ENCODE assay signal across 1 cellular context in genomic region chr7:66114743-66115727, GRCh38.
TF ChIP-seq lines count a peak whose summit lies in the region.

Gene CRCP, plus strand, starts transcription at chr7:66114847. Its CDS starts 116 bp downstream, at chr7:66114963.

TF ChIP-seq in HepG2, 621 proteins besides CTCF, POLR2A, EP300 and RAD21 (continued from another document and continues in another):
- peak; percentile 85 for TF ChIP-seq TFDP2 (CRISPR knock-in tag; IDR thresholded peaks at IDR 0.05)
- TF ChIP-seq HDAC1 (CRISPR knock-in tag; IDR thresholded peaks at IDR 0.05) = peak; percentile 84
- peak; percentile 49; the same call in 1 of the 2 replicates for TF ChIP-seq IRX3 (CRISPR knock-in tag; IDR thresholded peaks at IDR 0.05; ENCODE audit: borderline replicate concordance, low read depth)
- no peak for TF ChIP-seq CENPBD1 (CRISPR knock-in tag; IDR thresholded peaks at IDR 0.05; ENCODE audit: borderline replicate concordance, low read depth)
- no peak for TF ChIP-seq PRPF4 (IDR thresholded peaks at IDR 0.05; ENCODE audit: low read depth, low read length, poor library complexity, severe bottlenecking)
- 0 out of 2 replicates have a peak, but pooled peaks have one; percentile 28 for TF ChIP-seq RFX5 (IDR thresholded peaks at IDR 0.05; ENCODE audit: low read depth, low read length)
- peak; percentile 86 for TF ChIP-seq GABPB1 (CRISPR knock-in tag; IDR thresholded peaks at IDR 0.05)
- TF ChIP-seq MED8 (CRISPR knock-in tag; IDR thresholded peaks at IDR 0.05; ENCODE audit: insufficient replicate concordance) = peak; percentile 83
- TF ChIP-seq, protein P1, sequence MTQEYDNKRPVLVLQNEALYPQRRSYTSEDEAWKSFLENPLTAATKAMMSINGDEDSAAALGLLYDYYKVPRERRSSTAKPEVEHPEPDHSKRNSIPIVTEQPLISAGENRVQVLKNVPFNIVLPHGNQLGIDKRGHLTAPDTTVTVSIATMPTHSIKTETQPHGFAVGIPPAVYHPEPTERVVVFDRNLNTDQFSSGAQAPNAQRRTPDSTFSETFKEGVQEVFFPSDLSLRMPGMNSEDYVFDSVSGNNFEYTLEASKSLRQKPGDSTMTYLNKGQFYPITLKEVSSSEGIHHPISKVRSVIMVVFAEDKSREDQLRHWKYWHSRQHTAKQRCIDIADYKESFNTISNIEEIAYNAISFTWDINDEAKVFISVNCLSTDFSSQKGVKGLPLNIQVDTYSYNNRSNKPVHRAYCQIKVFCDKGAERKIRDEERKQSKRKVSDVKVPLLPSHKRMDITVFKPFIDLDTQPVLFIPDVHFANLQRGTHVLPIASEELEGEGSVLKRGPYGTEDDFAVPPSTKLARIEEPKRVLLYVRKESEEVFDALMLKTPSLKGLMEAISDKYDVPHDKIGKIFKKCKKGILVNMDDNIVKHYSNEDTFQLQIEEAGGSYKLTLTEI (CRISPR knock-in tag; conservative IDR thresholded peaks at IDR 0.05) = no peak
- no peak for TF ChIP-seq JUN (CRISPR knock-in tag; IDR thresholded peaks at IDR 0.05)
- peak; percentile 90 for TF ChIP-seq MYC (CRISPR knock-in tag; IDR thresholded peaks at IDR 0.05; ENCODE audit: borderline replicate concordance)
- 0 out of 2 replicates have a peak, but pooled peaks have one; percentile 16 for TF ChIP-seq STAG1 (CRISPR knock-in tag; IDR thresholded peaks at IDR 0.05)
- no peak for TF ChIP-seq ZNF282 (IDR thresholded peaks at IDR 0.05; ENCODE audit: partially characterized antibody)
- TF ChIP-seq NR2F6 (IDR thresholded peaks at IDR 0.05) = no peak
- peak; percentile 36; the same call in 1 of the 2 replicates for TF ChIP-seq NR2F6 (CRISPR knock-in tag; IDR thresholded peaks at IDR 0.05)
- TF ChIP-seq ZNF530 (CRISPR knock-in tag; IDR thresholded peaks at IDR 0.05; ENCODE audit: low read depth) = no peak; the same call in 1 of the 2 replicates
- TF ChIP-seq HMG20A (CRISPR knock-in tag; IDR thresholded peaks at IDR 0.05; ENCODE audit: borderline replicate concordance) = no peak
- TF ChIP-seq HOXA3 (CRISPR knock-in tag; IDR thresholded peaks at IDR 0.05) = peak; percentile 76
- TF ChIP-seq CCDC6 (CRISPR knock-in tag; IDR thresholded peaks at IDR 0.05) = peak; percentile 65; the same call in 1 of the 2 replicates
- TF ChIP-seq ZNF292 (CRISPR knock-in tag; IDR thresholded peaks at IDR 0.05; ENCODE audit: borderline replicate concordance, low read depth) = no peak; the same call in 1 of the 2 replicates
- TF ChIP-seq ZNF546 (CRISPR knock-in tag; conservative IDR thresholded peaks at IDR 0.05) = peak; percentile 75; the same call in 1 of the 2 replicates
- TF ChIP-seq NKX3-1 (CRISPR knock-in tag; IDR thresholded peaks at IDR 0.05) = peak; percentile 27; the same call in 1 of the 2 replicates
- no peak; the same call in 1 of the 2 replicates for TF ChIP-seq HDAC2 (CRISPR knock-in tag; IDR thresholded peaks at IDR 0.05)
- TF ChIP-seq KLF16 (CRISPR knock-in tag; IDR thresholded peaks at IDR 0.05) = peak; percentile 86 to 88; a peak in 3 of 4 replicates
- TF ChIP-seq ZNF749 (CRISPR knock-in tag; IDR thresholded peaks at IDR 0.05; ENCODE audit: borderline replicate concordance) = no peak
- TF ChIP-seq, protein P2, sequence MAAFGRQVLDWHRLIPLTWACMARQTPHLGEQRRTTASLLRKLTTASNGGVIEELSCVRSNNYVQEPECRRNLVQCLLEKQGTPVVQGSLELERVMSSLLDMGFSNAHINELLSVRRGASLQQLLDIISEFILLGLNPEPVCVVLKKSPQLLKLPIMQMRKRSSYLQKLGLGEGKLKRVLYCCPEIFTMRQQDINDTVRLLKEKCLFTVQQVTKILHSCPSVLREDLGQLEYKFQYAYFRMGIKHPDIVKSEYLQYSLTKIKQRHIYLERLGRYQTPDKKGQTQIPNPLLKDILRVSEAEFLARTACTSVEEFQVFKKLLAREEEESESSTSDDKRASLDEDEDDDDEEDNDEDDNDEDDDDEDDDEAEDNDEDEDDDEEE (CRISPR knock-in tag; IDR thresholded peaks at IDR 0.05) = no peak
- no peak for TF ChIP-seq TCF7L2 (IDR thresholded peaks at IDR 0.05; ENCODE audit: low read depth, low read length)
- TF ChIP-seq GPBP1L1 (CRISPR knock-in tag; IDR thresholded peaks at IDR 0.05) = no peak
- TF ChIP-seq ZNF343 (CRISPR knock-in tag; IDR thresholded peaks at IDR 0.05) = peak; percentile 88
- no peak for TF ChIP-seq ZNF484 (CRISPR knock-in tag; IDR thresholded peaks at IDR 0.05; ENCODE audit: borderline replicate concordance, low read depth)
- TF ChIP-seq CC2D1A (CRISPR knock-in tag; IDR thresholded peaks at IDR 0.05) = no peak
- peak; percentile 30 for TF ChIP-seq JARID2 (CRISPR knock-in tag; IDR thresholded peaks at IDR 0.05; ENCODE audit: insufficient replicate concordance)
- TF ChIP-seq SMAD3 (CRISPR knock-in tag; IDR thresholded peaks at IDR 0.05) = no peak
- TF ChIP-seq JUNB (CRISPR knock-in tag; IDR thresholded peaks at IDR 0.05; ENCODE audit: borderline replicate concordance) = no peak
- no peak for TF ChIP-seq RORA (CRISPR knock-in tag; IDR thresholded peaks at IDR 0.05)
- TF ChIP-seq CHD4 (IDR thresholded peaks at IDR 0.05; ENCODE audit: borderline replicate concordance, low read length) = no peak
- no peak for TF ChIP-seq FOXM1 (CRISPR knock-in tag; IDR thresholded peaks at IDR 0.05)
- no peak for TF ChIP-seq HMGA1 (CRISPR knock-in tag; conservative IDR thresholded peaks at IDR 0.05)
- TF ChIP-seq ZNF205 (CRISPR knock-in tag; IDR thresholded peaks at IDR 0.05) = 0 out of 2 replicates have a peak, but pooled peaks have one; percentile 18
- no peak for TF ChIP-seq SP1 (IDR thresholded peaks at IDR 0.05)
- TF ChIP-seq SP1 (CRISPR knock-in tag; IDR thresholded peaks at IDR 0.05) = no peak; the same call in 1 of the 2 replicates
- TF ChIP-seq ZNF44 (CRISPR knock-in tag; IDR thresholded peaks at IDR 0.05) = no peak
- TF ChIP-seq CBFB (CRISPR knock-in tag; IDR thresholded peaks at IDR 0.05) = no peak
- TF ChIP-seq ZNF841 (CRISPR knock-in tag; IDR thresholded peaks at IDR 0.05; ENCODE audit: borderline replicate concordance) = no peak
- no peak for TF ChIP-seq ZNF496 (CRISPR knock-in tag; IDR thresholded peaks at IDR 0.05; ENCODE audit: insufficient replicate concordance)
- TF ChIP-seq ZNF598 (CRISPR knock-in tag; IDR thresholded peaks at IDR 0.05; ENCODE audit: borderline replicate concordance) = no peak
- TF ChIP-seq, protein P3, sequence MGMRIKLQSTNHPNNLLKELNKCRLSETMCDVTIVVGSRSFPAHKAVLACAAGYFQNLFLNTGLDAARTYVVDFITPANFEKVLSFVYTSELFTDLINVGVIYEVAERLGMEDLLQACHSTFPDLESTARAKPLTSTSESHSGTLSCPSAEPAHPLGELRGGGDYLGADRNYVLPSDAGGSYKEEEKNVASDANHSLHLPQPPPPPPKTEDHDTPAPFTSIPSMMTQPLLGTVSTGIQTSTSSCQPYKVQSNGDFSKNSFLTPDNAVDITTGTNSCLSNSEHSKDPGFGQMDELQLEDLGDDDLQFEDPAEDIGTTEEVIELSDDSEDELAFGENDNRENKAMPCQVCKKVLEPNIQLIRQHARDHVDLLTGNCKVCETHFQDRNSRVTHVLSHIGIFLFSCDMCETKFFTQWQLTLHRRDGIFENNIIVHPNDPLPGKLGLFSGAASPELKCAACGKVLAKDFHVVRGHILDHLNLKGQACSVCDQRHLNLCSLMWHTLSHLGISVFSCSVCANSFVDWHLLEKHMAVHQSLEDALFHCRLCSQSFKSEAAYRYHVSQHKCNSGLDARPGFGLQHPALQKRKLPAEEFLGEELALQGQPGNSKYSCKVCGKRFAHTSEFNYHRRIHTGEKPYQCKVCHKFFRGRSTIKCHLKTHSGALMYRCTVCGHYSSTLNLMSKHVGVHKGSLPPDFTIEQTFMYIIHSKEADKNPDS (CRISPR knock-in tag; IDR thresholded peaks at IDR 0.05) = no peak
- TF ChIP-seq ZNF232 (CRISPR knock-in tag; IDR thresholded peaks at IDR 0.05; ENCODE audit: borderline replicate concordance) = peak; percentile 63; the same call in 1 of the 2 replicates
- no peak for TF ChIP-seq IKZF1 (IDR thresholded peaks at IDR 0.05)
- no peak; the same call in 1 of the 2 replicates for TF ChIP-seq ZNF776 (CRISPR knock-in tag; IDR thresholded peaks at IDR 0.05)
- no peak for TF ChIP-seq U2AF1 (optimal IDR thresholded peaks at IDR 0.05; ENCODE audit: low read depth, low read length)
- no peak for TF ChIP-seq ERF (CRISPR knock-in tag; IDR thresholded peaks at IDR 0.05)
- TF ChIP-seq ZNF775 (CRISPR knock-in tag; IDR thresholded peaks at IDR 0.05; ENCODE audit: borderline replicate concordance) = 0 out of 2 replicates have a peak, but pooled peaks have one; percentile 67
- TF ChIP-seq ZNF672 (CRISPR knock-in tag; IDR thresholded peaks at IDR 0.05) = no peak
- peak; percentile 61 for TF ChIP-seq IRF2 (CRISPR knock-in tag; IDR thresholded peaks at IDR 0.05)
- TF ChIP-seq KIAA2018 (CRISPR knock-in tag; IDR thresholded peaks at IDR 0.05; ENCODE audit: borderline replicate concordance) = no peak
- TF ChIP-seq ZSCAN9 (CRISPR knock-in tag; IDR thresholded peaks at IDR 0.05; ENCODE audit: borderline replicate concordance) = no peak
- peak; percentile 67; the same call in 1 of the 2 replicates for TF ChIP-seq ZNF350 (CRISPR knock-in tag; IDR thresholded peaks at IDR 0.05; ENCODE audit: borderline replicate concordance, low read depth)
- TF ChIP-seq HNRNPH1 (optimal IDR thresholded peaks at IDR 0.05; ENCODE audit: low read depth, low read length) = no peak
- TF ChIP-seq AKAP8 (CRISPR knock-in tag; IDR thresholded peaks at IDR 0.05) = 0 out of 2 replicates have a peak, but pooled peaks have one; percentile 72
